In the genomic region with DNA sequence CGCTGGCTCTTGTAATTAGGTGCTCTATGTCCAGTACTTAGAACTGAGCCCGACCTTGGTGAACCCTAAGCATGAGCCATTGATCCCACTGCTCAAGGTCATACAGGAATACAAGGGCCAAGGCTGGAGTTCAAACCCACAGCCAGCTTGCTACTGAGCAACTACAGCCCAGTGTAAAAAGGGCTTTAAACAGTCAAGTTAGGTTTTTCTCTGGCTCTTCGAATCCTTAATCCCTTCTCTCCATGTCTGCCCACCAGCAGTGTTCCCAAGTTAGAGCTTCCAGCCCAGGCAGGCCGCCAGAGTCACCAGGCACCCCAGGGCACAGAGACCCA, we compare ENCODE assay signal across 20 cellular contexts.
"Had no signal": no experiment of that assay in that cellular context is flagged by ENCODE, and none has a peak within 500 bp of the region (broad histone marks: within the 10 kb centered on the region; RNA-seq: fewer than 3 reads in every experiment).

No MANE protein-coding gene starts in this region.

- H3K27ac ChIP-seq: adrenal gland, KMS-11 had no signal

- H3K27me3 ChIP-seq: adrenal gland had no signal

- DNase-seq: activated CD4-positive, alpha-beta memory T cell treated with anti-CD3 and anti-CD28 coated beads for 36 hours; activated CD4-positive, alpha-beta T cell treated with anti-CD3 and anti-CD28 coated beads, Interleukin-2, amount 10 ng/mL, durations not matched to agents 7 days and 5 days; activated CD4-positive, CD25-positive, alpha-beta regulatory T cell; activated CD8-positive, alpha-beta memory T cell treated with anti-CD3 and anti-CD28 coated beads for 24 hours; activated naive CD4-positive, alpha-beta T cell treated with anti-CD3 and anti-CD28 coated beads, Interleukin-2, amount 50 U/mL, for 16 hours; activated naive CD8-positive, alpha-beta T cell treated with anti-CD3 and anti-CD28 coated beads, Interleukin-2, amount 10 ng/mL, durations not matched to agents 7 days and 5 days; activated T-cell treated with anti-CD3 and anti-CD28 coated beads, Interleukin-2, amount 50 U/mL, for 4 hours; adrenal gland; anterior cingulate cortex; caudate nucleus; NCI-H1930; NCI-H2107; NCI-H2171 treated with DMSO at 0.1 percent for 48 hours; NCI-H226; NCI-H526; NK-92 treated with Interleukin-12 subunit alpha and Interleukin-12 subunit beta, amount 100 ng/mL, for 24 hours; T-helper 17 cell; T-helper 9 cell had no signal

- ATAC-seq: activated T-cell treated with anti-CD3 and anti-CD28 coated beads, Interleukin-2, amount 50 U/mL, for 4 hours; activated T-helper 17 cell treated with anti-CD3 and anti-CD28 coated beads, Interleukin-2, amount 50 U/mL, for 72 hours; T-helper 17 cell had no signal

- H3K4me1 ChIP-seq: adrenal gland had no signal

- H3K4me2 ChIP-seq: KMS-11 had no signal

- H3K9me3 ChIP-seq: adrenal gland had no signal

- H3K36me3 ChIP-seq: adrenal gland had no signal

- H3K4me3 ChIP-seq: adrenal gland had no signal
